29 cellular contexts compared by ENCODE assay signal in genomic region chrX:112774142-112774541, GRCh38.
"Had no signal": no experiment of that assay in that cellular context is flagged by ENCODE, and none has a peak within 500 bp of the region (broad histone marks: within the 10 kb centered on the region; RNA-seq: fewer than 3 reads in every experiment).

No MANE protein-coding gene starts in this region.

- H3K27me3 ChIP-seq: esophagus muscularis mucosa, gastroesophageal sphincter had no signal

- H3K9me3 Mint-ChIP-seq: activated CD4-positive, alpha-beta memory T cell treated with anti-CD3 and anti-CD28 coated beads, Interleukin-2, amount 10 ng/mL, durations not matched to agents 7 days and 5 days; activated CD4-positive, alpha-beta T cell treated with anti-CD3 and anti-CD28 coated beads, Interleukin-2, amount 10 ng/mL, durations not matched to agents 7 days and 5 days; activated T-cell treated with anti-CD3 and anti-CD28 coated beads, Interleukin-2, amount 50 U/mL, for 24 hours; central memory CD8-positive, alpha-beta T cell; dendritic cell treated with granulocyte-macrophage colony-stimulating factor and Interleukin-4, amounts not matched to agents 40 ng/mL and 50 ng/mL, for 4 days; WTC11 had no signal

- H3K4me1 ChIP-seq: esophagus muscularis mucosa, gastroesophageal sphincter had no signal

- FAIRE-seq: bronchial epithelial cell had no signal

- H3K27me3 Mint-ChIP-seq: activated CD4-positive, alpha-beta memory T cell treated with anti-CD3 and anti-CD28 coated beads, Interleukin-2, amount 10 ng/mL, durations not matched to agents 7 days and 5 days; activated CD4-positive, alpha-beta T cell treated with anti-CD3 and anti-CD28 coated beads, Interleukin-2, amount 10 ng/mL, durations not matched to agents 7 days and 5 days; activated naive CD8-positive, alpha-beta T cell; activated T-helper 17 cell treated with anti-CD3 and anti-CD28 coated beads, Interleukin-2, amount 50 U/mL, for 72 hours; central memory CD8-positive, alpha-beta T cell; dendritic cell treated with granulocyte-macrophage colony-stimulating factor and Interleukin-4, amounts not matched to agents 40 ng/mL and 50 ng/mL, for 4 days had no signal

- H3K36me3 Mint-ChIP-seq: activated naive CD8-positive, alpha-beta T cell; WTC11 had no signal

- H3K27ac ChIP-seq: coronary artery, dorsolateral prefrontal cortex, esophagus muscularis mucosa, gastroesophageal sphincter had no signal

- H3K4me1 Mint-ChIP-seq: activated CD4-positive, alpha-beta memory T cell treated with anti-CD3 and anti-CD28 coated beads, Interleukin-2, amount 10 ng/mL, durations not matched to agents 7 days and 5 days; activated CD4-positive, alpha-beta T cell treated with anti-CD3 and anti-CD28 coated beads, Interleukin-2, amount 10 ng/mL, durations not matched to agents 7 days and 5 days; central memory CD8-positive, alpha-beta T cell; WTC11 had no signal

- DNase-seq: activated CD4-positive, alpha-beta memory T cell treated with anti-CD3 and anti-CD28 coated beads, Interleukin-2, amount 10 ng/mL, durations not matched to agents 7 days and 5 days; activated CD4-positive, alpha-beta T cell treated with anti-CD3 and anti-CD28 coated beads for 1 hour; activated CD4-positive, alpha-beta T cell treated with anti-CD3 and anti-CD28 coated beads for 4 hours; activated CD4-positive, alpha-beta T cell treated with anti-CD3 and anti-CD28 coated beads, Interleukin-2, amount 10 ng/mL, durations not matched to agents 7 days and 5 days; activated CD4-positive, alpha-beta T cell treated with anti-CD3 and anti-CD28 coated beads, Interleukin-2, amount 50 U/mL, for 4 hours; activated CD8-positive, alpha-beta memory T cell treated with anti-CD3 and anti-CD28 coated beads, Interleukin-2, amount 50 U/mL, for 48 hours; activated effector memory CD4-positive, alpha-beta T cell treated with Interleukin-2 at 50 U/mL for 16 hours; activated gamma-delta T cell treated with Interleukin-2 at 50 U/mL for 16 hours; activated naive CD4-positive, alpha-beta T cell treated with anti-CD3 and anti-CD28 coated beads, Interleukin-2, amount 50 U/mL, for 16 hours; activated naive CD4-positive, alpha-beta T cell treated with Interleukin-2 at 50 U/mL for 16 hours; activated T-cell treated with anti-CD3 and anti-CD28 coated beads for 4 hours; activated T-cell treated with anti-CD3 and anti-CD28 coated beads, Interleukin-2, amount 50 U/mL, for 24 hours; amniotic stem cell; dorsolateral prefrontal cortex; effector memory CD4-positive, alpha-beta T cell; erythroblast; foreskin melanocyte; head of caudate nucleus; T-helper 2 cell had no signal

- H3K27ac Mint-ChIP-seq: activated CD4-positive, alpha-beta memory T cell treated with anti-CD3 and anti-CD28 coated beads, Interleukin-2, amount 10 ng/mL, durations not matched to agents 7 days and 5 days; activated CD4-positive, alpha-beta T cell treated with anti-CD3 and anti-CD28 coated beads, Interleukin-2, amount 10 ng/mL, durations not matched to agents 7 days and 5 days; activated naive CD8-positive, alpha-beta T cell; activated T-cell treated with anti-CD3 and anti-CD28 coated beads, Interleukin-2, amount 50 U/mL, for 24 hours; activated T-helper 17 cell treated with anti-CD3 and anti-CD28 coated beads, Interleukin-2, amount 50 U/mL, for 72 hours; dendritic cell treated with granulocyte-macrophage colony-stimulating factor and Interleukin-4, amounts not matched to agents 40 ng/mL and 50 ng/mL, for 4 days; WTC11 had no signal

- H3K4me3 Mint-ChIP-seq: activated CD4-positive, alpha-beta memory T cell treated with anti-CD3 and anti-CD28 coated beads, Interleukin-2, amount 10 ng/mL, durations not matched to agents 7 days and 5 days; activated CD4-positive, alpha-beta T cell treated with anti-CD3 and anti-CD28 coated beads, Interleukin-2, amount 10 ng/mL, durations not matched to agents 7 days and 5 days; activated naive CD8-positive, alpha-beta T cell; activated T-cell treated with anti-CD3 and anti-CD28 coated beads, Interleukin-2, amount 50 U/mL, for 24 hours; activated T-helper 17 cell treated with anti-CD3 and anti-CD28 coated beads, Interleukin-2, amount 50 U/mL, for 72 hours; brain; central memory CD8-positive, alpha-beta T cell; dendritic cell treated with granulocyte-macrophage colony-stimulating factor and Interleukin-4, amounts not matched to agents 40 ng/mL and 50 ng/mL, for 4 days; WTC11 had no signal

- H3K9me3 ChIP-seq: esophagus muscularis mucosa, gastroesophageal sphincter had no signal

- H3K4me3 ChIP-seq: coronary artery, dorsolateral prefrontal cortex, esophagus muscularis mucosa, gastroesophageal sphincter had no signal

- ATAC-seq: activated T-helper 17 cell treated with anti-CD3 and anti-CD28 coated beads, Interleukin-2, amount 50 U/mL, for 72 hours; gastroesophageal sphincter; WTC11 had no signal
